In the genomic region with DNA sequence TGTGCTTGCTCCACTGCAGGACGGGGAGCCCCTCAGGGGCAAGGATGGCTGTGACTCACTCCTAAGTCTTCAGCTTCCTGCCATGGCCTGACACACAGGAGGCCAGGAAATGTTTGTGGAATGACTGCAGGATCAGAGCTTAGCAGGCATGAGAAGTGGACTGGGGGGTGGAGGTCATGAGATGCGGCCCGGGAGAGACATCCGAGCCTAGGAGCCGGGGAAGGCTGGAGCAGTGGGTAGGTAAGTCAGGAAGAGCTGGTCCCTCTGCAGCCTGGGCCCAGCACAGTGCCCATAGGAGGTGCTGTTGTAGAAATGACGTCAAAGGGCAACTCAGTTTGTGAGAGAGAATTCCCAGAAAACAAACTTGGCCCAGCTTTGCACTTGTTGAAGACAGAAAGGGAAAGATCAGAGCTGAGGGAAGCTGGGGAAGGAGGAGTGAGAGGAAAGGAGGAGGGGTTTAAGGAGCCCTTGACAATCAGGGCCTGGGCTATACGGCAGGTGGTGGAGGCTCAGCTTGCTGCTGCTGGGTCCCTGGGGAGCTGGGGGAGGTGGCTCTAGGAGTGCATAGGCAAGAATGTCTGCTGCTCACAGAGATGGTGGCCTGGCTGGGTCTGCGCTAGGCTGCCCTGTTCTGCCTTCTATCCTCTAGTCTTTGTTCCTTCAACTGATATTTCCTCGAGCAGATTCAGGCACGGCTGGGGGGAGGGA, we compare ENCODE assay signal across 8 cellular contexts. TPM values are rescaled to one million over a fixed set of nuclear protein-coding genes. Genes with fewer than 3 reads are reported as not detected.
A peak's percentile ranks its signal among the peaks of the same experiment; 100 is the strongest.
DNase-seq lines count a peak whose midpoint lies in the region; ATAC-seq and TF ChIP-seq lines count a peak whose summit lies in the region.

No MANE protein-coding gene starts in this region.

- no peaks in the 10 kb centered on the region for H3K36me3 ChIP-seq in left ventricle myocardium inferior

- peaks cover 19% of the 10 kb centered on the region for H3K4me1 ChIP-seq in left ventricle myocardium inferior

- intact Hi-C loops in left ventricle myocardium inferior (cut with micrococcal nuclease) = no loop called here

- H3K27me3 ChIP-seq in left ventricle myocardium inferior (ENCODE audit: low read depth) = peaks cover 4% of the 10 kb centered on the region

- TF ChIP-seq CTCF in left ventricle myocardium inferior (IDR thresholded peaks at IDR 0.05; ENCODE audit: borderline replicate concordance) = no peak

- DNase-seq in DMS153 (lab: John Stamatoyannopoulos, UW) (peak; percentile 74), LHCN-M2 (ENCODE audit: low read depth) (peak; percentile 93), T1000 (lab: John Stamatoyannopoulos, UW) (peak; percentile 84), left ventricle myocardium inferior (no peak), Kasumi-1 (lab: John Stamatoyannopoulos, UW) (no peak), OCI-M1 (lab: John Stamatoyannopoulos, UW) (no peak)
- DNase-seq in activated naive CD4-positive, alpha-beta T cell treated with anti-CD3 and anti-CD28 coated beads, Interleukin-2, amount 50 U/mL, for 16 hours = no peak

- no peak overlapping the region for H3K4me3 ChIP-seq in left ventricle myocardium inferior

- H3K9me3 ChIP-seq in left ventricle myocardium inferior (replicated peaks) = no peaks in the 10 kb centered on the region

- ATAC-seq in GM19438 (IDR thresholded peaks at IDR 0.05; ENCODE audit: low read depth, unreplicated experiment) = peak; percentile 52

- H3K27ac ChIP-seq in left ventricle myocardium inferior (replicated peaks) = peak overlapping the region; percentile 9

RNA-seq across cellular contexts. Expression of a gene that starts 18.5 kb away (rescaled TPM):
- total RNA-seq in LHCN-M2 (2014; rRNA removed) = 0.06 TPM in 1 of 2 replicates, not detected in the other
- 0.67 TPM for polyA plus RNA-seq in LHCN-M2 (2012)
- total RNA-seq in left ventricle myocardium inferior = 1.2 TPM

RNA-seq across cellular contexts. Expression of a gene that starts 37.8 kb away (rescaled TPM):
- 23.3 and 26.2 TPM in 2 replicates for total RNA-seq in LHCN-M2 (2014; rRNA removed)
- polyA plus RNA-seq in LHCN-M2 (2012) = 10.9 TPM
- total RNA-seq in left ventricle myocardium inferior = 7.1 TPM

RNA-seq across cellular contexts. Expression of a gene that starts 43.8 kb away (rescaled TPM):
- total RNA-seq in LHCN-M2 (2014; rRNA removed) (0.06 TPM in 2 replicates), left ventricle myocardium inferior (2.1 TPM)
- 0.06 TPM for polyA plus RNA-seq in LHCN-M2 (2012)

Comparison
In these comparisons a context has a peak if more than half of its experiments do, and no peak if none do; other contexts are left out.
1. DNase-seq: peak in DMS153 (single experiment), LHCN-M2 (single experiment) and T1000 (single experiment); none in left ventricle myocardium inferior (single experiment), Kasumi-1 (0 of 2), OCI-M1 (single experiment) and activated naive CD4-positive, alpha-beta T cell treated with anti-CD3 and anti-CD28 coated beads, Interleukin-2, amount 50 U/mL, for 16 hours (single experiment).